Comparison of ENCODE assay signal across 1 cellular context in genomic region chr1:94095744-94096469, GRCh38.
TF ChIP-seq lines count a peak whose summit lies in the region.

No MANE protein-coding gene starts in this region.

TF ChIP-seq in HepG2, 621 proteins besides CTCF, POLR2A, EP300 and RAD21 (continued from another document):
- no peak for TF ChIP-seq ZNF280B (CRISPR knock-in tag; IDR thresholded peaks at IDR 0.05; ENCODE audit: borderline replicate concordance)
- TF ChIP-seq HDAC1 (CRISPR knock-in tag; IDR thresholded peaks at IDR 0.05) = 0 out of 2 replicates have a peak, but pooled peaks have one; percentile 20
- TF ChIP-seq STAG1 (CRISPR knock-in tag; IDR thresholded peaks at IDR 0.05) = 0 out of 2 replicates have a peak, but pooled peaks have one; percentile 5
- TF ChIP-seq THAP8 (CRISPR knock-in tag; IDR thresholded peaks at IDR 0.05; ENCODE audit: borderline replicate concordance) = no peak
- TF ChIP-seq AKAP8 (CRISPR knock-in tag; IDR thresholded peaks at IDR 0.05) = no peak
- no peak for TF ChIP-seq PHF5A (CRISPR knock-in tag; IDR thresholded peaks at IDR 0.05; ENCODE audit: low read depth, unreplicated experiment)
- peak; percentile 88 for TF ChIP-seq ZNF768 (CRISPR knock-in tag; IDR thresholded peaks at IDR 0.05)
- TF ChIP-seq SMARCE1 (IDR thresholded peaks at IDR 0.05; ENCODE audit: borderline replicate concordance) = no peak
TF ChIP-seq in HepG2: peak in this region for 6.
